16 cellular contexts compared by ENCODE assay signal in genomic region chr21:42522271-42522670, GRCh38. TPM values are rescaled to one million over a fixed set of nuclear protein-coding genes. Genes with fewer than 3 reads are reported as not detected.
DNase-seq lines count a peak whose midpoint lies in the region; ATAC-seq and TF ChIP-seq lines count a peak whose summit lies in the region.
"Had no signal": no experiment of that assay in that cellular context is flagged by ENCODE, and none has a peak within 500 bp of the region (broad histone marks: within the 10 kb centered on the region; RNA-seq: fewer than 3 reads in every experiment).

No MANE protein-coding gene starts in this region.

- no peak for DNase-seq in hepatocyte (ENCODE audit: low spot score)
- DNase-seq in stimulated activated effector memory CD8-positive, alpha-beta T cell treated with anti-CD3 and anti-CD28 coated beads, Interleukin-12 subunit alpha, Interleukin-12 subunit beta, amount 100 ng/mL, for 72 hours (ENCODE audit: low spot score in 2 of 2) = no peak
- DNase-seq in osteocyte (ENCODE audit: extremely low spot score, unreplicated experiment) = no peak
- DNase-seq in MV-4-11 (lab: John Stamatoyannopoulos, UW) = no peak
- DNase-seq: CD4-positive, CD25-positive, alpha-beta regulatory T cell; DMS79; NCI-H1694; NCI-H2081; NCI-H2171; NCI-H345; NCI-H524 treated with DMSO at 0.1 percent for 48 hours; OCI-M1; SJCRH30 had no signal

- H3K4me3 ChIP-seq in BLaER1 (no peak overlapping the region), OCI-LY1 (ENCODE audit: low read depth, low read length, poor library complexity, severe bottlenecking) (no peak overlapping the region), hepatocyte (no peak overlapping the region)
- H3K4me3 ChIP-seq: SJCRH30 had no signal

- H3K4me2 ChIP-seq in BLaER1 (peak overlapping the region; percentile 95), OCI-LY1 (ENCODE audit: low read length) (no peak overlapping the region), hepatocyte (no peak overlapping the region)

- H3K4me1 ChIP-seq in BLaER1 (peaks cover 75% of the 10 kb centered on the region), OCI-LY1 (ENCODE audit: insufficient read depth, low read length, severe bottlenecking) (peaks cover 47% of the 10 kb centered on the region), hepatocyte (ENCODE audit: insufficient read depth) (peaks cover 49% of the 10 kb centered on the region)

- H3K27me3 Mint-ChIP-seq in osteocyte (ENCODE audit: unreplicated experiment) = no peaks in the 10 kb centered on the region
- H3K27me3 Mint-ChIP-seq: CD4-positive, CD25-positive, alpha-beta regulatory T cell had no signal

- peak overlapping the region; percentile 93; the same call in 1 of the 2 replicates for H3K27ac ChIP-seq in BLaER1
- peak overlapping the region; percentile 15 for H3K27ac ChIP-seq in OCI-LY1 (ENCODE audit: low read depth, low read length, poor library complexity, severe bottlenecking)
- H3K27ac ChIP-seq in hepatocyte = peak overlapping the region; percentile 96
- H3K27ac ChIP-seq: SJCRH30 had no signal

- no peaks in the 10 kb centered on the region for H3K9me3 Mint-ChIP-seq in stimulated activated effector memory CD8-positive, alpha-beta T cell treated with anti-CD3 and anti-CD28 coated beads, Interleukin-12 subunit alpha, Interleukin-12 subunit beta, amount 100 ng/mL, for 72 hours
- no peaks in the 10 kb centered on the region for H3K9me3 Mint-ChIP-seq in osteocyte (ENCODE audit: unreplicated experiment)
- H3K9me3 Mint-ChIP-seq: CD4-positive, CD25-positive, alpha-beta regulatory T cell had no signal

- H3K4me1 Mint-ChIP-seq in stimulated activated effector memory CD8-positive, alpha-beta T cell treated with anti-CD3 and anti-CD28 coated beads, Interleukin-12 subunit alpha, Interleukin-12 subunit beta, amount 100 ng/mL, for 72 hours = peaks cover 69% of the 10 kb centered on the region
- peaks cover 39% of the 10 kb centered on the region for H3K4me1 Mint-ChIP-seq in osteocyte (ENCODE audit: unreplicated experiment)

- no peak for ATAC-seq in stimulated activated effector memory CD8-positive, alpha-beta T cell treated with anti-CD3 and anti-CD28 coated beads, Interleukin-12 subunit alpha, Interleukin-12 subunit beta, amount 100 ng/mL, for 72 hours
- ATAC-seq in GM21381 (IDR thresholded peaks at IDR 0.05; ENCODE audit: unreplicated experiment) = no peak

- H3K36me3 Mint-ChIP-seq in stimulated activated effector memory CD8-positive, alpha-beta T cell treated with anti-CD3 and anti-CD28 coated beads, Interleukin-12 subunit alpha, Interleukin-12 subunit beta, amount 100 ng/mL, for 72 hours = peaks cover 84% of the 10 kb centered on the region
- H3K36me3 Mint-ChIP-seq in osteocyte (ENCODE audit: unreplicated experiment) = peaks cover 42% of the 10 kb centered on the region

- H3K36me3 ChIP-seq in BLaER1 (peaks cover 60% of the 10 kb centered on the region), OCI-LY1 (ENCODE audit: insufficient read depth, low read length) (peaks cover 32% of the 10 kb centered on the region; the same call in 1 of the 2 replicates), hepatocyte (replicated peaks; ENCODE audit: insufficient read depth, low read depth) (no peaks in the 10 kb centered on the region)
- H3K36me3 ChIP-seq: SJCRH30 had no signal

- peak overlapping the region; percentile 54 for H3K27ac Mint-ChIP-seq in stimulated activated effector memory CD8-positive, alpha-beta T cell treated with anti-CD3 and anti-CD28 coated beads, Interleukin-12 subunit alpha, Interleukin-12 subunit beta, amount 100 ng/mL, for 72 hours
- no peak overlapping the region for H3K27ac Mint-ChIP-seq in osteocyte (ENCODE audit: unreplicated experiment)
- H3K27ac Mint-ChIP-seq: CD4-positive, CD25-positive, alpha-beta regulatory T cell had no signal

- no peaks in the 10 kb centered on the region for H3K79me2 ChIP-seq in OCI-LY1 (ENCODE audit: insufficient read depth, low read length)
- H3K79me2 ChIP-seq in hepatocyte = peaks cover 57% of the 10 kb centered on the region

- TF ChIP-seq CTCF in OCI-LY1 (IDR thresholded peaks at IDR 0.05; ENCODE audit: low read length) (no peak), hepatocyte (IDR thresholded peaks at IDR 0.05; ENCODE audit: poor library complexity) (no peak), osteocyte (IDR thresholded peaks at IDR 0.05) (no peak)

- no peak overlapping the region for H3K4me3 Mint-ChIP-seq in stimulated activated effector memory CD8-positive, alpha-beta T cell treated with anti-CD3 and anti-CD28 coated beads, Interleukin-12 subunit alpha, Interleukin-12 subunit beta, amount 100 ng/mL, for 72 hours
- H3K4me3 Mint-ChIP-seq in osteocyte (ENCODE audit: unreplicated experiment) = no peak overlapping the region
- H3K4me3 Mint-ChIP-seq: CD4-positive, CD25-positive, alpha-beta regulatory T cell had no signal

- H4K20me1 ChIP-seq in BLaER1 = no peaks in the 10 kb centered on the region
- H4K20me1 ChIP-seq in OCI-LY1 (ENCODE audit: insufficient read depth, low read length) = no peaks in the 10 kb centered on the region
- H4K20me1 ChIP-seq in hepatocyte (ENCODE audit: insufficient read depth, poor library complexity, severe bottlenecking) = no peaks in the 10 kb centered on the region

- no peak overlapping the region for H2AFZ ChIP-seq in OCI-LY1 (ENCODE audit: low read length)
- H2AFZ ChIP-seq in hepatocyte = no peak overlapping the region

- no peaks in the 10 kb centered on the region for H3F3A ChIP-seq in OCI-LY1 (ENCODE audit: insufficient read depth, low read length)

- H3K9ac ChIP-seq in BLaER1 (no peak overlapping the region), OCI-LY1 (ENCODE audit: low read length) (no peak overlapping the region)

- 95% methylated on average over 14 of the region's 14 CpGs for WGBS in hepatocyte (ENCODE audit: low lambda C conversion rate, missing lambda C conversion rate)

- H3K9me3 ChIP-seq in BLaER1 (no peaks in the 10 kb centered on the region), OCI-LY1 (ENCODE audit: low read length) (no peaks in the 10 kb centered on the region), hepatocyte (ENCODE audit: low read depth) (no peaks in the 10 kb centered on the region)
- H3K9me3 ChIP-seq: SJCRH30 had no signal

- H3K9me2 ChIP-seq in OCI-LY1 (ENCODE audit: low read depth, low read length) = no peaks in the 10 kb centered on the region
- no peaks in the 10 kb centered on the region for H3K9me2 ChIP-seq in hepatocyte (replicated peaks; ENCODE audit: insufficient read depth)

- H3K27me3 ChIP-seq in BLaER1 = no peaks in the 10 kb centered on the region
- H3K27me3 ChIP-seq in OCI-LY1 (ENCODE audit: insufficient read depth, low read length) = no peaks in the 10 kb centered on the region
- no peaks in the 10 kb centered on the region for H3K27me3 ChIP-seq in hepatocyte

RNA-seq across cellular contexts. Expression of gene SLC37A1, which starts 8.6 kb away (rescaled TPM):
- total RNA-seq in hepatocyte (13.1 and 17.9 TPM in 2 replicates), osteocyte (13.2 and 13.5 TPM in 2 replicates)
- 18.5 and 26.9 TPM in 2 replicates for polyA plus RNA-seq in hepatocyte
- total RNA-seq: SJCRH30 had no signal

RNA-seq across cellular contexts. Expression of gene RSPH1, which starts 26.2 kb away (rescaled TPM):
- 0.60 and 1.3 TPM in 2 replicates for total RNA-seq in hepatocyte
- polyA plus RNA-seq in hepatocyte = 1.8 and 3.0 TPM in 2 replicates
- total RNA-seq in osteocyte = 0.19 and 0.34 TPM in 2 replicates
- total RNA-seq: SJCRH30 had no signal
- polyA plus RNA-seq: CD4-positive, CD25-positive, alpha-beta regulatory T cell had no signal

Comparison
In these comparisons a context has a peak if more than half of its experiments do, and no peak if none do; other contexts are left out.
1. H3K27ac ChIP-seq: peak in every context shown above with its lines; median percentile 96 in hepatocyte; 93 in BLaER1; 15 in OCI-LY1.